Comparison of ENCODE assay signal across 8 cellular contexts in genomic region chr7:149239345-149240143, GRCh38. TPM values are rescaled to one million over a fixed set of nuclear protein-coding genes. Genes with fewer than 3 reads are reported as not detected.
DNase-seq lines count a peak whose midpoint lies in the region; ATAC-seq and TF ChIP-seq lines count a peak whose summit lies in the region.

ZNF212 (plus strand) TSS chr7:149239651; CDS start chr7:149239779, 128 bp downstream.

- H3K4me1 Mint-ChIP-seq in GM23338 (peaks cover 9% of the 10 kb centered on the region), nephron (peaks cover 11% of the 10 kb centered on the region)
- H3K4me1 Mint-ChIP-seq in activated T-helper 1 cell treated with anti-CD3 and anti-CD28 coated beads, Interleukin-12 subunit alpha, Interleukin-12 subunit beta, Interleukin-2, Interleukin-4 antibody, amounts not matched to agents 30 ng/mL and 10 ng/mL and 1 ng/mL, durations not matched to agents 14 hours and 24 hours and 36 hours (ENCODE audit: low read depth): peaks cover 27% of the 10 kb centered on the region
- H3K4me1 Mint-ChIP-seq in stimulated activated naive CD8-positive, alpha-beta T cell treated with anti-CD3 and anti-CD28 coated beads, Interleukin-15, Interleukin-2, amounts not matched to agents 100 ng/mL and 50 ng/mL, for 24 hours (ENCODE audit: low read depth): peaks cover 51% of the 10 kb centered on the region

- peaks cover 3% of the 10 kb centered on the region; the same call in 1 of the 2 replicates for H3F3A ChIP-seq in GM23338 (replicated peaks; ENCODE audit: low read depth)

- H3K4me1 ChIP-seq in GM23338 (ENCODE audit: insufficient read depth): 0 out of 2 replicates have a peak, but pooled peaks cover 7% of the 10 kb centered on the region

- peak; percentile 71 to 94 for TF ChIP-seq CTCF in GM23338 (conservative IDR thresholded peaks at IDR 0.05; ENCODE audit: low read depth in 2 of 2)
- peak; percentile 95 for TF ChIP-seq CTCF in LNCAP (IDR thresholded peaks at IDR 0.05)
- peak; percentile 77 to 80 (median 79) for TF ChIP-seq CTCF in nephron (IDR thresholded peaks at IDR 0.05; ENCODE audit: unreplicated experiment in 3 of 3)

- peak within 1 kb of the TSS; percentile 98 for H3K4me3 Mint-ChIP-seq in GM23338
- peak within 1 kb of the TSS; percentile 92 for H3K4me3 Mint-ChIP-seq in activated T-helper 1 cell treated with anti-CD3 and anti-CD28 coated beads, Interleukin-12 subunit alpha, Interleukin-12 subunit beta, Interleukin-2, Interleukin-4 antibody, amounts not matched to agents 30 ng/mL and 10 ng/mL and 1 ng/mL, durations not matched to agents 14 hours and 24 hours and 36 hours
- peak within 1 kb of the TSS; percentile 96 to 99 (median 98) for H3K4me3 Mint-ChIP-seq in nephron
- peak within 1 kb of the TSS; percentile 96 for H3K4me3 Mint-ChIP-seq in stimulated activated naive CD8-positive, alpha-beta T cell treated with anti-CD3 and anti-CD28 coated beads, Interleukin-15, Interleukin-2, amounts not matched to agents 100 ng/mL and 50 ng/mL, for 24 hours

- H3K36me3 ChIP-seq in GM23338 (ENCODE audit: insufficient read depth): no peaks in the 10 kb centered on the region

- H3K27ac Mint-ChIP-seq in GM23338 (peak within 1 kb of the TSS; percentile 88), nephron (peak within 1 kb of the TSS; percentile 62 to 90 (median 89))
- peak within 1 kb of the TSS; percentile 81 for H3K27ac Mint-ChIP-seq in activated T-helper 1 cell treated with anti-CD3 and anti-CD28 coated beads, Interleukin-12 subunit alpha, Interleukin-12 subunit beta, Interleukin-2, Interleukin-4 antibody, amounts not matched to agents 30 ng/mL and 10 ng/mL and 1 ng/mL, durations not matched to agents 14 hours and 24 hours and 36 hours
- peak within 1 kb of the TSS; percentile 95 for H3K27ac Mint-ChIP-seq in stimulated activated naive CD8-positive, alpha-beta T cell treated with anti-CD3 and anti-CD28 coated beads, Interleukin-15, Interleukin-2, amounts not matched to agents 100 ng/mL and 50 ng/mL, for 24 hours

- H3K27me3 Mint-ChIP-seq in GM23338 (ENCODE audit: insufficient read depth, low read depth, poor library complexity): peaks cover 3% of the 10 kb centered on the region
- H3K27me3 Mint-ChIP-seq in activated T-helper 1 cell treated with anti-CD3 and anti-CD28 coated beads, Interleukin-12 subunit alpha, Interleukin-12 subunit beta, Interleukin-2, Interleukin-4 antibody, amounts not matched to agents 30 ng/mL and 10 ng/mL and 1 ng/mL, durations not matched to agents 14 hours and 24 hours and 36 hours (ENCODE audit: insufficient read depth): no peaks in the 10 kb centered on the region
- H3K27me3 Mint-ChIP-seq in nephron (ENCODE audit: low read depth): peaks cover 8% of the 10 kb centered on the region
- peaks cover 8% of the 10 kb centered on the region for H3K27me3 Mint-ChIP-seq in stimulated activated naive CD8-positive, alpha-beta T cell treated with anti-CD3 and anti-CD28 coated beads, Interleukin-15, Interleukin-2, amounts not matched to agents 100 ng/mL and 50 ng/mL, for 24 hours

- peaks cover 46% of the 10 kb centered on the region for H3K79me2 ChIP-seq in GM23338 (replicated peaks; ENCODE audit: insufficient read depth)

- H3K9me3 Mint-ChIP-seq in GM23338 (peaks cover 7% of the 10 kb centered on the region; the same call in 2 of the 3 replicates), nephron (peaks cover 15% of the 10 kb centered on the region)
- peaks cover 6% of the 10 kb centered on the region for H3K9me3 Mint-ChIP-seq in activated T-helper 1 cell treated with anti-CD3 and anti-CD28 coated beads, Interleukin-12 subunit alpha, Interleukin-12 subunit beta, Interleukin-2, Interleukin-4 antibody, amounts not matched to agents 30 ng/mL and 10 ng/mL and 1 ng/mL, durations not matched to agents 14 hours and 24 hours and 36 hours
- H3K9me3 Mint-ChIP-seq in stimulated activated naive CD8-positive, alpha-beta T cell treated with anti-CD3 and anti-CD28 coated beads, Interleukin-15, Interleukin-2, amounts not matched to agents 100 ng/mL and 50 ng/mL, for 24 hours: peaks cover 7% of the 10 kb centered on the region

- peak; percentile 100 for ATAC-seq in GM23338

- H3K36me3 Mint-ChIP-seq in GM23338 (ENCODE audit: low read depth): peaks cover 15% of the 10 kb centered on the region
- peaks cover 9% of the 10 kb centered on the region for H3K36me3 Mint-ChIP-seq in activated T-helper 1 cell treated with anti-CD3 and anti-CD28 coated beads, Interleukin-12 subunit alpha, Interleukin-12 subunit beta, Interleukin-2, Interleukin-4 antibody, amounts not matched to agents 30 ng/mL and 10 ng/mL and 1 ng/mL, durations not matched to agents 14 hours and 24 hours and 36 hours (ENCODE audit: low read depth)
- H3K36me3 Mint-ChIP-seq in nephron (ENCODE audit: low read depth): peaks cover 27% of the 10 kb centered on the region
- H3K36me3 Mint-ChIP-seq in stimulated activated naive CD8-positive, alpha-beta T cell treated with anti-CD3 and anti-CD28 coated beads, Interleukin-15, Interleukin-2, amounts not matched to agents 100 ng/mL and 50 ng/mL, for 24 hours (ENCODE audit: low read depth): peaks cover 18% of the 10 kb centered on the region

- peaks cover 9% of the 10 kb centered on the region; the same call in 1 of the 2 replicates for H4K20me1 ChIP-seq in GM23338 (replicated peaks; ENCODE audit: insufficient read depth)

- H3K9me2 ChIP-seq in GM23338 (ENCODE audit: insufficient read depth): no peaks in the 10 kb centered on the region

- DNase-seq in EL (peak; percentile 89), GM23338 (ENCODE audit: low spot score) (peak; percentile 96), RPMI7951 (ENCODE audit: low read depth) (peak; percentile 89), fibroblast of peridontal ligament (ENCODE audit: extremely low read depth) (peak; percentile 76)
- peak; percentile 84 for DNase-seq in activated T-helper 1 cell treated with anti-CD3 and anti-CD28 coated beads, Interleukin-12 subunit alpha, Interleukin-12 subunit beta, Interleukin-2, Interleukin-4 antibody, amounts not matched to agents 30 ng/mL and 10 ng/mL and 1 ng/mL, durations not matched to agents 14 hours and 24 hours and 36 hours (ENCODE audit: low spot score)

- H2AFZ ChIP-seq in GM23338: peak within 1 kb of the TSS; percentile 95

- H3K27me3 ChIP-seq in GM23338 (ENCODE audit: insufficient read depth): peaks cover 4% of the 10 kb centered on the region; the same call in 1 of the 2 replicates

- H3K27ac ChIP-seq in GM23338 (ENCODE audit: low read depth): peak within 1 kb of the TSS; percentile 74; the same call in 1 of the 2 replicates

- peak within 1 kb of the TSS; percentile 97 for H3K4me2 ChIP-seq in GM23338

- intact Hi-C loops in activated T-helper 1 cell treated with anti-CD3 and anti-CD28 coated beads, Interleukin-12 subunit alpha, Interleukin-12 subunit beta, Interleukin-2, Interleukin-4 antibody, amounts not matched to agents 30 ng/mL and 10 ng/mL and 1 ng/mL, durations not matched to agents 14 hours and 24 hours and 36 hours (cut with micrococcal nuclease): loop anchor here (1.0 to 2.0 kb wide), 7 partner anchors 9 to 259 kb away; partner anchors contain the start of genes ZNF425 and ZNF783

- peak within 1 kb of the TSS; percentile 100 for H3K4me3 ChIP-seq in GM23338

TF ChIP-seq in GM23338, 12 proteins besides CTCF, POLR2A, EP300 and RAD21:
- TF ChIP-seq, protein P1, sequence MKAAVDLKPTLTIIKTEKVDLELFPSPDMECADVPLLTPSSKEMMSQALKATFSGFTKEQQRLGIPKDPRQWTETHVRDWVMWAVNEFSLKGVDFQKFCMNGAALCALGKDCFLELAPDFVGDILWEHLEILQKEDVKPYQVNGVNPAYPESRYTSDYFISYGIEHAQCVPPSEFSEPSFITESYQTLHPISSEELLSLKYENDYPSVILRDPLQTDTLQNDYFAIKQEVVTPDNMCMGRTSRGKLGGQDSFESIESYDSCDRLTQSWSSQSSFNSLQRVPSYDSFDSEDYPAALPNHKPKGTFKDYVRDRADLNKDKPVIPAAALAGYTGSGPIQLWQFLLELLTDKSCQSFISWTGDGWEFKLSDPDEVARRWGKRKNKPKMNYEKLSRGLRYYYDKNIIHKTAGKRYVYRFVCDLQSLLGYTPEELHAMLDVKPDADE (IDR thresholded peaks at IDR 0.05): peak; percentile 78
- TF ChIP-seq JUNB (IDR thresholded peaks at IDR 0.05; ENCODE audit: unreplicated experiment) (no peak), POLR2AphosphoS5 (IDR thresholded peaks at IDR 0.05; ENCODE audit: low read depth) (peak; percentile 69)

RNA-seq across cellular contexts. Expression of gene ZNF212, which starts in this region (rescaled TPM):
- total RNA-seq in GM23338 (2014; rRNA removed; shearing (Covaris generic)): 18.0 and 18.9 TPM in 2 replicates
- 8.9 and 10.8 TPM in 2 replicates for polyA plus RNA-seq in GM23338 (2016; fragmentation: Nextera tagmentation; extraction: Ambion mirVana)
- 2.6 and 2.7 TPM in 2 replicates for total RNA-seq in RPMI7951 (2014; rRNA removed; shearing (Covaris generic))
- total RNA-seq in activated T-helper 1 cell treated with anti-CD3 and anti-CD28 coated beads, Interleukin-12 subunit alpha, Interleukin-12 subunit beta, Interleukin-2, Interleukin-4 antibody, amounts not matched to agents 30 ng/mL and 10 ng/mL and 1 ng/mL, durations not matched to agents 14 hours and 24 hours and 36 hours: 15.0 and 17.8 TPM in 2 replicates

Comparison
In these comparisons a context has a peak if more than half of its experiments do, and no peak if none do; other contexts are left out.
1. Peak in every context shown above with its lines: DNase-seq, ATAC-seq, H3K4me3 ChIP-seq and H3K27ac ChIP-seq.